17 cellular contexts compared by ENCODE assay signal in genomic region chr2:189297446-189297845, GRCh38.
A peak's percentile ranks its signal among the peaks of the same experiment; 100 is the strongest.
DNase-seq lines count a peak whose midpoint lies in the region; ATAC-seq and TF ChIP-seq lines count a peak whose summit lies in the region.
"Had no signal": no experiment of that assay in that cellular context is flagged by ENCODE, and none has a peak within 500 bp of the region (broad histone marks: within the 10 kb centered on the region; RNA-seq: fewer than 3 reads in every experiment).

No MANE protein-coding gene starts in this region.

- no peaks in the 10 kb centered on the region for H3K9me3 ChIP-seq in smooth muscle cell (replicated peaks; ENCODE audit: low read depth)
- H3K9me3 ChIP-seq: Caco-2, gastrocnemius medialis, testis had no signal

- POLR2A ChIA-PET in activated CD4-positive, alpha-beta memory T cell treated with anti-CD3 and anti-CD28 coated beads for 36 hours (lab: Charles Lee) = interaction anchor here (0.7 kb wide), 1 partner anchor 182 kb away, joined by 3 read pairs; no protein-coding TSS in a partner anchor
- POLR2A ChIA-PET in activated CD4-positive, alpha-beta memory T cell treated with anti-CD3 and anti-CD28 coated beads, Interleukin-2, amount 10 ng/mL, durations not matched to agents 7 days and 5 days (lab: Charles Lee) = interaction anchor here (1.0 kb wide), 1 partner anchor 144 kb away, joined by 3 read pairs; the partner anchor contains the start of gene WDR75
- POLR2A ChIA-PET in T-cell (lab: Charles Lee) = no interaction called here

- no peak overlapping the region for H3K4me3 ChIP-seq in smooth muscle cell
- H3K4me3 ChIP-seq: dorsolateral prefrontal cortex, gastrocnemius medialis, testis had no signal

- no peaks in the 10 kb centered on the region for H3F3A ChIP-seq in smooth muscle cell (ENCODE audit: low read depth)

- no peaks in the 10 kb centered on the region for H3K36me3 ChIP-seq in smooth muscle cell (ENCODE audit: low read depth)
- H3K36me3 ChIP-seq: gastrocnemius medialis had no signal

- H3K27me3 ChIP-seq in smooth muscle cell (ENCODE audit: low read depth) = no peaks in the 10 kb centered on the region
- H3K27me3 ChIP-seq: dorsolateral prefrontal cortex, gastrocnemius medialis, testis had no signal

- peaks cover 3% of the 10 kb centered on the region for H3K36me3 Mint-ChIP-seq in activated CD4-positive, alpha-beta memory T cell treated with anti-CD3 and anti-CD28 coated beads for 36 hours
- H3K36me3 Mint-ChIP-seq in activated CD4-positive, alpha-beta memory T cell treated with anti-CD3 and anti-CD28 coated beads, Interleukin-2, amount 10 ng/mL, durations not matched to agents 7 days and 5 days (ENCODE audit: low read depth) = peaks cover 4% of the 10 kb centered on the region
- H3K36me3 Mint-ChIP-seq in T-cell = peaks cover 3% of the 10 kb centered on the region

- no peaks in the 10 kb centered on the region for H3K79me2 ChIP-seq in smooth muscle cell (ENCODE audit: low read depth)

- peak in 2 of 4 experiments; percentile 33 to 64 for ATAC-seq in T-cell (replicated peaks in 1 of 4)
- no peak for ATAC-seq in HG03571 (IDR thresholded peaks at IDR 0.05; ENCODE audit: unreplicated experiment)
- ATAC-seq: gastrocnemius medialis had no signal

- H3K27ac ChIP-seq in smooth muscle cell (ENCODE audit: low read depth) = peak overlapping the region; percentile 33
- H3K27ac ChIP-seq: gastrocnemius medialis, testis had no signal

- CTCF ChIA-PET in activated CD4-positive, alpha-beta memory T cell treated with anti-CD3 and anti-CD28 coated beads for 36 hours (lab: Charles Lee) = interaction anchor here (0.8 to 1.7 kb wide), 3 partner anchors 8 to 155 kb away, joined by 3 to 5 read pairs (median 3); no protein-coding TSS in a partner anchor
- CTCF ChIA-PET in activated CD4-positive, alpha-beta memory T cell treated with anti-CD3 and anti-CD28 coated beads, Interleukin-2, amount 10 ng/mL, durations not matched to agents 7 days and 5 days (lab: Charles Lee) = no interaction called here
- CTCF ChIA-PET in T-cell (lab: Charles Lee) = no interaction called here

- H3K9ac ChIP-seq in smooth muscle cell (ENCODE audit: low read depth) = no peak overlapping the region

- no peaks in the 10 kb centered on the region for H4K20me1 ChIP-seq in smooth muscle cell (ENCODE audit: low read depth)

- no peak overlapping the region for H3K4me3 Mint-ChIP-seq in activated CD4-positive, alpha-beta memory T cell treated with anti-CD3 and anti-CD28 coated beads for 36 hours
- no peak overlapping the region for H3K4me3 Mint-ChIP-seq in activated CD4-positive, alpha-beta memory T cell treated with anti-CD3 and anti-CD28 coated beads, Interleukin-2, amount 10 ng/mL, durations not matched to agents 7 days and 5 days
- H3K4me3 Mint-ChIP-seq in T-cell = peak overlapping the region in 2 of 3 donors; percentile 21 to 38

- no peaks in the 10 kb centered on the region for H3K27me3 Mint-ChIP-seq in activated CD4-positive, alpha-beta memory T cell treated with anti-CD3 and anti-CD28 coated beads for 36 hours
- no peaks in the 10 kb centered on the region for H3K27me3 Mint-ChIP-seq in activated CD4-positive, alpha-beta memory T cell treated with anti-CD3 and anti-CD28 coated beads, Interleukin-2, amount 10 ng/mL, durations not matched to agents 7 days and 5 days
- no peaks in the 10 kb centered on the region for H3K27me3 Mint-ChIP-seq in T-cell

- intact Hi-C loops in activated CD4-positive, alpha-beta memory T cell treated with anti-CD3 and anti-CD28 coated beads for 36 hours (cut with micrococcal nuclease) = no loop called here

- H3K4me2 ChIP-seq in smooth muscle cell = peak overlapping the region; percentile 22

- no peak for TF ChIP-seq CTCF in smooth muscle cell (IDR thresholded peaks at IDR 0.05; ENCODE audit: borderline replicate concordance, insufficient read depth, poor library complexity, severe bottlenecking)

- peaks cover 57% of the 10 kb centered on the region for H3K4me1 Mint-ChIP-seq in activated CD4-positive, alpha-beta memory T cell treated with anti-CD3 and anti-CD28 coated beads for 36 hours (ENCODE audit: low read depth)
- peaks cover 30% of the 10 kb centered on the region for H3K4me1 Mint-ChIP-seq in activated CD4-positive, alpha-beta memory T cell treated with anti-CD3 and anti-CD28 coated beads, Interleukin-2, amount 10 ng/mL, durations not matched to agents 7 days and 5 days
- peaks cover 63 to 79% (median 65%) of the 10 kb centered on the region in 3 donors for H3K4me1 Mint-ChIP-seq in T-cell

- peak overlapping the region; percentile 43 for H3K27ac Mint-ChIP-seq in activated CD4-positive, alpha-beta memory T cell treated with anti-CD3 and anti-CD28 coated beads for 36 hours
- H3K27ac Mint-ChIP-seq in activated CD4-positive, alpha-beta memory T cell treated with anti-CD3 and anti-CD28 coated beads, Interleukin-2, amount 10 ng/mL, durations not matched to agents 7 days and 5 days = no peak overlapping the region
- peak overlapping the region; percentile 57 to 80 for H3K27ac Mint-ChIP-seq in T-cell

- H3K9me3 Mint-ChIP-seq in activated CD4-positive, alpha-beta memory T cell treated with anti-CD3 and anti-CD28 coated beads for 36 hours = no peaks in the 10 kb centered on the region
- peaks cover 3% of the 10 kb centered on the region for H3K9me3 Mint-ChIP-seq in activated CD4-positive, alpha-beta memory T cell treated with anti-CD3 and anti-CD28 coated beads, Interleukin-2, amount 10 ng/mL, durations not matched to agents 7 days and 5 days
- H3K9me3 Mint-ChIP-seq in T-cell = peaks cover 0 to 1% (median 0%) of the 10 kb centered on the region in 3 donors

- H2AFZ ChIP-seq in smooth muscle cell (ENCODE audit: low read depth) = no peak overlapping the region

- H3K4me1 ChIP-seq in smooth muscle cell (ENCODE audit: low read depth) = peaks cover 10% of the 10 kb centered on the region
- H3K4me1 ChIP-seq: gastrocnemius medialis, testis had no signal

- DNase-seq in activated CD4-positive, alpha-beta memory T cell treated with anti-CD3 and anti-CD28 coated beads for 36 hours = no peak
- no peak for DNase-seq in activated CD4-positive, alpha-beta memory T cell treated with anti-CD3 and anti-CD28 coated beads, Interleukin-2, amount 10 ng/mL, durations not matched to agents 7 days and 5 days
- DNase-seq in T-cell = no peak
- DNase-seq in fibroblast of gingiva (ENCODE audit: low read depth) = peak; percentile 46
- no peak for DNase-seq in smooth muscle cell (lab: John Stamatoyannopoulos, UW; ENCODE audit: unreplicated experiment)
- DNase-seq in OCI-M2 (lab: John Stamatoyannopoulos, UW; ENCODE audit: unreplicated experiment) = no peak
- no peak for DNase-seq in stimulated activated CD4-positive, alpha-beta T cell treated with anti-CD3 and anti-CD28 coated beads, Interleukin-4, amount 100 ng/mL, for 1 hour
- DNase-seq: Caco-2, dorsolateral prefrontal cortex, gastrocnemius medialis, KG1, mesendoderm, NCI-H187, NCI-H69, nucleus accumbens, testis had no signal

Comparison
In these comparisons a context has a peak if more than half of its experiments do, and no peak if none do; other contexts are left out.
1. H3K4me3 Mint-ChIP-seq: peak in T-cell (2 of 3); none in activated CD4-positive, alpha-beta memory T cell treated with anti-CD3 and anti-CD28 coated beads for 36 hours (single experiment) and activated CD4-positive, alpha-beta memory T cell treated with anti-CD3 and anti-CD28 coated beads, Interleukin-2, amount 10 ng/mL, durations not matched to agents 7 days and 5 days (single experiment).
2. POLR2A ChIA-PET loops: an anchor here in activated CD4-positive, alpha-beta memory T cell treated with anti-CD3 and anti-CD28 coated beads for 36 hours (0.7 kb wide) and activated CD4-positive, alpha-beta memory T cell treated with anti-CD3 and anti-CD28 coated beads, Interleukin-2, amount 10 ng/mL, durations not matched to agents 7 days and 5 days (1.0 kb wide); none called in T-cell.